Comparison of ENCODE assay signal across 24 cellular contexts in the genomic region with DNA sequence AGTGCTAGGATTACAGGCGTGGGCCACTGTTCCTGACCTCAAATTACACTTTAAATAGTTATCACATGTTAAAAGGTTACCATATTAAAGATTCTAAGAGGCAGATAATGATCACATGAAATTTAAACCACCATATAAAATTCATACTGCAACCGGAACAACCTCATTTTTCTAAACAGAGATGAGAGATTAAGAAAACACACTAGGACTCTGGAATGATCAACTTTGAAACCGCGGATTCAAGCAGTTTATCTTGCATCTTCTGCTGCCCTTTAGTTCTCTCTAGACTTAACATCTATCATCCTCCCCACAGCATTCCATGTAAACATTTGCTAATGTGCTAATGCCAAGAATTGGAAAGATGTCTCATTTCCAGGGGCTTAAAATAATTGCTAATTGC.
"Had no signal": no experiment of that assay in that cellular context is flagged by ENCODE, and none has a peak within 500 bp of the region (broad histone marks: within the 10 kb centered on the region; RNA-seq: fewer than 3 reads in every experiment).

No MANE protein-coding gene starts in this region.

- ATAC-seq: left ventricle myocardium superior; lower lobe of right lung; natural killer cell; sciatic nerve; stimulated activated naive CD8-positive, alpha-beta T cell treated with anti-CD3 and anti-CD28 coated beads, Interleukin-15, amount 100 ng/mL, for 72 hours; upper lobe of right lung had no signal

- H3K27ac ChIP-seq: coronary artery, esophagus muscularis mucosa, lower lobe of right lung, prostate gland, right atrium auricular region, suprapubic skin, transverse colon, upper lobe of right lung, uterus had no signal

- H3K4me1 ChIP-seq: esophagus muscularis mucosa, lower lobe of right lung, prostate gland, right atrium auricular region, suprapubic skin, upper lobe of right lung, uterus had no signal

- DNase-seq: dermis blood vessel endothelial cell; effector memory CD4-positive, alpha-beta T cell; foreskin melanocyte; hypothalamus; immature natural killer cell; left ventricle myocardium superior; lower lobe of right lung; natural killer cell; stimulated activated CD4-positive, alpha-beta T cell treated with anti-CD3 and anti-CD28 coated beads, Interleukin-12 subunit alpha, Interleukin-12 subunit beta, amount 100 ng/mL, for 4 hours; stimulated activated CD4-positive, alpha-beta T cell treated with anti-CD3 and anti-CD28 coated beads, Interleukin-1b, Interleukin-23, amount 100 ng/mL, for 48 hours; stimulated activated CD4-positive, alpha-beta T cell treated with anti-CD3 and anti-CD28 coated beads, Interleukin-4, amount 100 ng/mL, for 1 hour; stimulated activated CD8-positive, alpha-beta memory T cell treated with anti-CD3 and anti-CD28 coated beads, Interleukin-4, amount 100 ng/mL, for 48 hours; stimulated activated naive CD4-positive, alpha-beta T cell; stimulated activated naive CD8-positive, alpha-beta T cell treated with anti-CD3 and anti-CD28 coated beads, Interleukin-15, amount 100 ng/mL, for 72 hours; transverse colon; upper lobe of right lung; uterus had no signal

- H3K9me3 ChIP-seq: esophagus muscularis mucosa, lower lobe of right lung, prostate gland, right atrium auricular region, suprapubic skin, transverse colon, upper lobe of right lung, uterus had no signal

- H3K4me2 ChIP-seq: smooth muscle cell had no signal

- H3K36me3 ChIP-seq: prostate gland, transverse colon, uterus had no signal

- H3K4me3 ChIP-seq: coronary artery, esophagus muscularis mucosa, lower lobe of right lung, prostate gland, right atrium auricular region, smooth muscle cell, suprapubic skin, transverse colon, upper lobe of right lung, uterus had no signal

- H3K27me3 ChIP-seq: esophagus muscularis mucosa, right atrium auricular region, suprapubic skin, transverse colon, upper lobe of right lung, uterus had no signal
